ENCODE assay signal across 19 cellular contexts in genomic region chr3:124883191-124883747, GRCh38. TPM values are rescaled to one million over a fixed set of nuclear protein-coding genes. Genes with fewer than 3 reads are reported as not detected.
DNase-seq lines count a peak whose midpoint lies in the region; ATAC-seq, FAIRE-seq and TF ChIP-seq lines count a peak whose summit lies in the region.
"Had no signal": no experiment of that assay in that cellular context is flagged by ENCODE, and none has a peak within 500 bp of the region (broad histone marks: within the 10 kb centered on the region; RNA-seq: fewer than 3 reads in every experiment).

No MANE protein-coding gene starts in this region.

- POLR2A ChIA-PET in HepG2 (lab: Yijun Ruan, JAX) = no interaction called here

- H3K27ac ChIP-seq in HepG2 (ENCODE audit: extremely low read length, insufficient read depth, low read length) (no peak overlapping the region), right lobe of liver (no peak overlapping the region), coronary artery (peak overlapping the region; percentile 43 to 75)
- H3K27ac ChIP-seq: colonic mucosa, esophagus muscularis mucosa, WERI-Rb-1 had no signal

- TF ChIP-seq EP300 in HepG2 (IDR thresholded peaks at IDR 0.05; ENCODE audit: low read depth in 2 of 2, low read length in 2 of 2) (no peak), HepG2 (CRISPR knock-in tag; IDR thresholded peaks at IDR 0.05; ENCODE audit: borderline replicate concordance) (no peak)

- H3K9me3 ChIP-seq in HepG2 (ENCODE audit: low read length) (no peaks in the 10 kb centered on the region), right lobe of liver (no peaks in the 10 kb centered on the region)
- H3K9me3 ChIP-seq: colonic mucosa, esophagus muscularis mucosa, heart left ventricle had no signal

- intact Hi-C loops in HepG2 (cut with micrococcal nuclease; ENCODE audit: unreplicated experiment) = no loop called here
- intact Hi-C loops in right lobe of liver (cut with DNase I) = loop anchor here in 1 of 2 donors (10.0 kb wide), 1 partner anchor 48 kb away; no protein-coding TSS in a partner anchor

- H3K4me3 ChIP-seq in HepG2 (replicated peaks in 1 of 3; ENCODE audit: insufficient read depth in 1 of 3, low read depth in 2 of 3, low read length in 3 of 3) (no peak overlapping the region), right lobe of liver (no peak overlapping the region), coronary artery (peak overlapping the region; percentile 25)
- H3K4me3 ChIP-seq: colonic mucosa, esophagus muscularis mucosa, heart left ventricle had no signal

- H3K27me3 Mint-ChIP-seq in nephron progenitor cell (ENCODE audit: low read depth, poor library complexity) = peaks cover 6% of the 10 kb centered on the region
- H3K27me3 Mint-ChIP-seq in activated T-cell treated with anti-CD3 and anti-CD28 coated beads, Interleukin-2, amount 50 U/mL, for 24 hours = peaks cover 55% of the 10 kb centered on the region

- H3K9me3 Mint-ChIP-seq in nephron progenitor cell = no peaks in the 10 kb centered on the region
- H3K9me3 Mint-ChIP-seq in activated T-cell treated with anti-CD3 and anti-CD28 coated beads, Interleukin-2, amount 50 U/mL, for 24 hours = no peaks in the 10 kb centered on the region
- H3K9me3 Mint-ChIP-seq: activated T-helper 17 cell treated with anti-CD3 and anti-CD28 coated beads, Interleukin-2, amount 50 U/mL, for 72 hours; stimulated activated naive B cell treated with anti-CD40 and anti-IgM and Interleukin-4, amounts not matched to agents 10 μg/mL and 1 μg/mL and 100 μg/mL, for 72 hours had no signal

- H3K36me3 ChIP-seq in HepG2 (replicated peaks in 1 of 2; ENCODE audit: control insufficient read depth in 1 of 2, insufficient read depth in 2 of 2, low read length in 2 of 2) (peaks cover 2 to 5% of the 10 kb centered on the region in 2 experiments; a peak in 3 of 5 replicates), right lobe of liver (no peaks in the 10 kb centered on the region)
- H3K36me3 ChIP-seq: colonic mucosa, heart left ventricle, WERI-Rb-1 had no signal

- 77% methylated on average over 5 of the region's 5 CpGs for WGBS in HepG2 (ENCODE audit: low lambda C conversion rate)
- 94% methylated on average over 4 of the region's 5 CpGs for whole genome bisulfite sequencing in right lobe of liver (ENCODE audit: insufficient coverage, low coverage, low lambda C conversion rate, missing lambda C conversion rate)

- peaks cover 85% of the 10 kb centered on the region for H3K4me1 ChIP-seq in HepG2 (ENCODE audit: insufficient read depth, low read length)
- peaks cover 0 to 19% (median 12%) of the 10 kb centered on the region in 4 donors for H3K4me1 ChIP-seq in right lobe of liver
- H3K4me1 ChIP-seq: colonic mucosa had no signal

- H3K27ac Mint-ChIP-seq in nephron progenitor cell = peak overlapping the region; percentile 93
- no peak overlapping the region for H3K27ac Mint-ChIP-seq in activated T-cell treated with anti-CD3 and anti-CD28 coated beads, Interleukin-2, amount 50 U/mL, for 24 hours
- H3K27ac Mint-ChIP-seq: activated T-helper 17 cell treated with anti-CD3 and anti-CD28 coated beads, Interleukin-2, amount 50 U/mL, for 72 hours; stimulated activated naive B cell treated with anti-CD40 and anti-IgM and Interleukin-4, amounts not matched to agents 10 μg/mL and 1 μg/mL and 100 μg/mL, for 72 hours had no signal

- H4K20me1 ChIP-seq in HepG2 (ENCODE audit: insufficient read depth, low read length) = no peaks in the 10 kb centered on the region; the same call in 1 of the 2 replicates

- TF ChIP-seq CTCF in HepG2 (CRISPR knock-in tag; IDR thresholded peaks at IDR 0.05) (no peak), right lobe of liver (IDR thresholded peaks at IDR 0.05) (no peak), coronary artery (IDR thresholded peaks at IDR 0.05) (no peak), nephron progenitor cell (IDR thresholded peaks at IDR 0.05) (no peak)

- in situ Hi-C loops in HepG2 (cut with HindIII; ENCODE audit: extremely low pct_ligation_motif_present, low pct_unique_long_range_greater_than_20kb) (no loop called here), ACHN (cut with HindIII; ENCODE audit: low pct_ligation_motif_present, low pct_unique_long_range_greater_than_20kb, low sequenced_read_pairs) (no loop called here)

- no peak overlapping the region for H2AFZ ChIP-seq in HepG2 (ENCODE audit: low read length)

- H3K4me3 Mint-ChIP-seq in nephron progenitor cell = peak overlapping the region; percentile 74
- no peak overlapping the region for H3K4me3 Mint-ChIP-seq in activated T-cell treated with anti-CD3 and anti-CD28 coated beads, Interleukin-2, amount 50 U/mL, for 24 hours
- H3K4me3 Mint-ChIP-seq: activated T-helper 17 cell treated with anti-CD3 and anti-CD28 coated beads, Interleukin-2, amount 50 U/mL, for 72 hours; CD4-positive, CD25-positive, alpha-beta regulatory T cell; stimulated activated naive B cell treated with anti-CD40 and anti-IgM and Interleukin-4, amounts not matched to agents 10 μg/mL and 1 μg/mL and 100 μg/mL, for 72 hours had no signal

- no peak for TF ChIP-seq RAD21 in HepG2 (CRISPR knock-in tag; IDR thresholded peaks at IDR 0.05)

- DNase-seq in HepG2 (ENCODE audit: low spot score) (no peak), right lobe of liver (no peak), coronary artery (ENCODE audit: low spot score) (no peak), nephron progenitor cell (no peak), ACHN (no peak)
- DNase-seq in activated T-cell treated with anti-CD3 and anti-CD28 coated beads, Interleukin-2, amount 50 U/mL, for 24 hours = no peak
- DNase-seq: activated CD8-positive, alpha-beta memory T cell treated with anti-CD3 and anti-CD28 coated beads for 24 hours; CD4-positive, CD25-positive, alpha-beta regulatory T cell; colonic mucosa; heart left ventricle; NCI-H2171; stimulated activated naive B cell treated with anti-CD40 and anti-IgM and Interleukin-4, amounts not matched to agents 10 μg/mL and 1 μg/mL and 100 μg/mL, for 72 hours; WERI-Rb-1 had no signal

- H3K4me1 Mint-ChIP-seq in nephron progenitor cell = peaks cover 65% of the 10 kb centered on the region
- peaks cover 20% of the 10 kb centered on the region for H3K4me1 Mint-ChIP-seq in activated T-cell treated with anti-CD3 and anti-CD28 coated beads, Interleukin-2, amount 50 U/mL, for 24 hours (ENCODE audit: low read depth)

- CTCF ChIA-PET in HepG2 (lab: Yijun Ruan, JAX; ENCODE audit: low intra/inter-chr PET ratio, low total read pairs) = no interaction called here

- H3K36me3 Mint-ChIP-seq in nephron progenitor cell (ENCODE audit: low read depth) = no peaks in the 10 kb centered on the region
- no peaks in the 10 kb centered on the region for H3K36me3 Mint-ChIP-seq in activated T-cell treated with anti-CD3 and anti-CD28 coated beads, Interleukin-2, amount 50 U/mL, for 24 hours (ENCODE audit: low read depth)
- H3K36me3 Mint-ChIP-seq: CD4-positive, CD25-positive, alpha-beta regulatory T cell; stimulated activated naive B cell treated with anti-CD40 and anti-IgM and Interleukin-4, amounts not matched to agents 10 μg/mL and 1 μg/mL and 100 μg/mL, for 72 hours had no signal

- H3K27me3 ChIP-seq in HepG2 (ENCODE audit: control insufficient read depth in 1 of 2, insufficient read depth in 2 of 2, low read length in 2 of 2) (no peaks in the 10 kb centered on the region), right lobe of liver (no peaks in the 10 kb centered on the region)
- H3K27me3 ChIP-seq: colonic mucosa, esophagus muscularis mucosa had no signal

- peak overlapping the region; percentile 98; the same call in 1 of the 2 replicates for H3K4me2 ChIP-seq in HepG2 (ENCODE audit: low read depth, low read length)

- BruUV-seq in HepG2 (replicated peaks; lab: Mats Ljungman, UMichigan) = no TSS peak

- TF ChIP-seq POLR2A in HepG2 (IDR thresholded peaks at IDR 0.05; ENCODE audit: insufficient read depth in 1 of 2, low read depth in 2 of 2, low read length in 2 of 2) = no peak
- no peak for TF ChIP-seq POLR2A in right lobe of liver (IDR thresholded peaks at IDR 0.05)

- H3K79me2 ChIP-seq in HepG2 (ENCODE audit: insufficient read depth, low read length) = peaks cover 61% of the 10 kb centered on the region

- ATAC-seq in HepG2 (no peak), right lobe of liver (no peak), GM18502 (IDR thresholded peaks at IDR 0.05; ENCODE audit: poor library complexity, unreplicated experiment) (no peak), GM19328 (IDR thresholded peaks at IDR 0.05; ENCODE audit: unreplicated experiment) (no peak)
- ATAC-seq: activated T-helper 17 cell treated with anti-CD3 and anti-CD28 coated beads, Interleukin-2, amount 50 U/mL, for 72 hours; heart left ventricle; stimulated activated naive B cell treated with anti-CD40 and anti-IgM and Interleukin-4, amounts not matched to agents 10 μg/mL and 1 μg/mL and 100 μg/mL, for 72 hours had no signal

- no peak for FAIRE-seq in HepG2 (lab: Jason Lieb, UNC)

- peak overlapping the region; percentile 15; the same call in 1 of the 2 replicates for H3K9ac ChIP-seq in HepG2 (ENCODE audit: insufficient read depth, low read depth, low read length)

RNA-seq across cellular contexts. Expression of gene ITGB5, which starts 3.9 kb away (rescaled TPM):
- total RNA-seq in HepG2 (2016; rRNA removed; fragmentation: Illumina TruSeq; extraction: Trizol) (50.2 and 74.1 TPM in 2 replicates), right lobe of liver (100 to 1,000 TPM in 3 of 6 experiments, 10 to 100 TPM in 3; 61.3 to 125 (median 98.4) TPM)
- total RNA-seq in HepG2 (2016; cell fraction: cytosol; rRNA removed; fragmentation: Illumina TruSeq; extraction: Trizol; ENCODE audit: low read depth) = 11.6 and 14.5 TPM in 2 replicates
- 36.8 and 80.8 TPM in 2 replicates for total RNA-seq in HepG2 (2016; cell fraction: insoluble cytoplasmic fraction; rRNA removed; fragmentation: Illumina TruSeq; extraction: Trizol)
- total RNA-seq in HepG2 (2016; cell fraction: membrane; rRNA removed; fragmentation: Illumina TruSeq; extraction: Trizol) = 42.5 and 45.5 TPM in 2 replicates
- 56.3 and 70.0 TPM in 2 replicates for total RNA-seq in HepG2 (2016; cell fraction: nucleus; rRNA removed; fragmentation: Illumina TruSeq; extraction: Trizol)
- polyA plus RNA-seq in HepG2 (2011; rRNA removed) = 343 and 356 TPM in 2 replicates
- 228 and 302 TPM in 2 replicates for polyA plus RNA-seq in HepG2 (2011; cell fraction: cytosol; rRNA removed)
- 259 and 313 TPM in 2 replicates for polyA plus RNA-seq in HepG2 (2011; cell fraction: nucleus; rRNA removed)
- polyA plus RNA-seq in HepG2 (2012) = 127 and 130 TPM in 2 replicates
- polyA plus RNA-seq in HepG2 (2016; cell fraction: cytosol; fragmentation: Illumina TruSeq; extraction: Trizol; ENCODE audit: low read depth) = 14.7 and 15.8 TPM in 2 replicates
- 45.2 and 59.6 TPM in 2 replicates for polyA plus RNA-seq in HepG2 (2016; cell fraction: insoluble cytoplasmic fraction; fragmentation: Illumina TruSeq; extraction: Trizol; ENCODE audit: low read depth)
- 33.4 and 35.8 TPM in 2 replicates for polyA plus RNA-seq in HepG2 (2016; cell fraction: membrane; fragmentation: Illumina TruSeq; extraction: Trizol; ENCODE audit: low read depth)
- polyA plus RNA-seq in HepG2 (2016; cell fraction: nucleus; fragmentation: Illumina TruSeq; extraction: Trizol; ENCODE audit: insufficient read depth, low read depth) = 100 and 107 TPM in 2 replicates
- polyA minus RNA-seq in HepG2 (2011; rRNA and poly(A)+ RNA removed; ENCODE audit: low replicate concordance) = 84.8 and 423 TPM in 2 replicates
- polyA minus RNA-seq in HepG2 (2011; cell fraction: cytosol; rRNA and poly(A)+ RNA removed) = 148 and 170 TPM in 2 replicates
- polyA minus RNA-seq in HepG2 (2011; cell fraction: nucleus; rRNA and poly(A)+ RNA removed) = 147 and 160 TPM in 2 replicates

RNA-seq across cellular contexts. Expression of gene MUC13, which starts 51.3 kb away (rescaled TPM):
- total RNA-seq in HepG2 (2016; rRNA removed; fragmentation: Illumina TruSeq; extraction: Trizol) (0.04 TPM in 1 of 2 replicates, not detected in the other), right lobe of liver (1 to 10 TPM in 3 of 6 experiments, not detected in 3; 1.9 to 4.5 (median 2.1) TPM)
- total RNA-seq in HepG2 (2016; cell fraction: cytosol; rRNA removed; fragmentation: Illumina TruSeq; extraction: Trizol; ENCODE audit: low read depth) = not detected in 2 replicates
- not detected in 2 replicates for total RNA-seq in HepG2 (2016; cell fraction: insoluble cytoplasmic fraction; rRNA removed; fragmentation: Illumina TruSeq; extraction: Trizol)
- total RNA-seq in HepG2 (2016; cell fraction: membrane; rRNA removed; fragmentation: Illumina TruSeq; extraction: Trizol) = not detected in 2 replicates
- total RNA-seq in HepG2 (2016; cell fraction: nucleus; rRNA removed; fragmentation: Illumina TruSeq; extraction: Trizol) = not detected in 2 replicates
- 1.2 TPM in 2 replicates for polyA plus RNA-seq in HepG2 (2011; rRNA removed)
- polyA plus RNA-seq in HepG2 (2011; cell fraction: cytosol; rRNA removed) = 0.51 and 1.1 TPM in 2 replicates
- polyA plus RNA-seq in HepG2 (2011; cell fraction: nucleus; rRNA removed) = 0.34 and 0.50 TPM in 2 replicates
- polyA plus RNA-seq in HepG2 (2012) = 0.75 and 1.7 TPM in 2 replicates
- not detected in 2 replicates for polyA plus RNA-seq in HepG2 (2016; cell fraction: cytosol; fragmentation: Illumina TruSeq; extraction: Trizol; ENCODE audit: low read depth)
- polyA plus RNA-seq in HepG2 (2016; cell fraction: insoluble cytoplasmic fraction; fragmentation: Illumina TruSeq; extraction: Trizol; ENCODE audit: low read depth) = not detected in 2 replicates
- 0.06 TPM in 1 of 2 replicates, not detected in the other for polyA plus RNA-seq in HepG2 (2016; cell fraction: membrane; fragmentation: Illumina TruSeq; extraction: Trizol; ENCODE audit: low read depth)
- polyA plus RNA-seq in HepG2 (2016; cell fraction: nucleus; fragmentation: Illumina TruSeq; extraction: Trizol; ENCODE audit: insufficient read depth, low read depth) = 0.21 TPM in 1 of 2 replicates, not detected in the other
- 0.20 and 2.0 TPM in 2 replicates for polyA minus RNA-seq in HepG2 (2011; rRNA and poly(A)+ RNA removed; ENCODE audit: low replicate concordance)
- polyA minus RNA-seq in HepG2 (2011; cell fraction: cytosol; rRNA and poly(A)+ RNA removed) = 0.26 and 0.49 TPM in 2 replicates
- 0.62 and 1.0 TPM in 2 replicates for polyA minus RNA-seq in HepG2 (2011; cell fraction: nucleus; rRNA and poly(A)+ RNA removed)
- total RNA-seq: activated T-helper 17 cell treated with anti-CD3 and anti-CD28 coated beads, Interleukin-2, amount 50 U/mL, for 72 hours; RPMI7951; ureter had no signal
- polyA plus RNA-seq: CD4-positive, CD25-positive, alpha-beta regulatory T cell had no signal

Comparison
In these comparisons a context has a peak if more than half of its experiments do, and no peak if none do; other contexts are left out.
1. H3K27ac ChIP-seq: peak in coronary artery (2 of 2); none in HepG2 (single experiment) and right lobe of liver (0 of 3).